ENCODE assay signal across 8 cellular contexts in the genomic region with DNA sequence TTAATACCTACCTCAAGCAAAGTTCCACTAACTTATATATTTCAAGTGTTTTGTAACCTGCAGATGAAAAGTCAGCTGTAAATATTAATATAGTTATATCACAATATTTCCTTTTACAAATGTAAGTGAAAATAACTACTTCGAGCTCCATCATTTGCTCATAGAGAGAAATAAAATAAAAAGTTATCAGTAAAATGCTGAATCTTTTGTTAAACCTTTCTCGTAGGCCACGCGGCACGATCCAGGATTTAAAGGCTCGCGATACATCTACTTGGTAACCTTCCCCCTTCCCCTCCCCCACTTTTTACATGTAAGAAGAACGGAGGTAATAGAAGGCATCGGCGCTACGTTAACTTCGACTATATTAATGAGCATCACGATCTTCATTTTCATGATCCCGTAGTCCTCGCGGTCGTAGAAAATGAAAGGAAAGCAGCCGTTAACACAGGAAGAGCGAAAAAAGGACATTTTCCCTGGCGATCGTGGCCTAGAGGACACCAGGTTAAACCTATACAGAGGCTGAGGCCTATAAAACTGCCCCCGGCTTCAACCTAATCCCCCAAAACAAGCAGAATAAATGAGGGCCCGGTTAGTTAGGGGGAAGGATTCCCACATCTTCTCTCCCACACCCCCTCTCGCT. TPM values are rescaled to one million over a fixed set of nuclear protein-coding genes. Genes with fewer than 3 reads are reported as not detected.
DNase-seq lines count a peak whose midpoint lies in the region; ATAC-seq and TF ChIP-seq lines count a peak whose summit lies in the region.

No MANE protein-coding gene starts in this region.

- H3F3A ChIP-seq in GM23248 (ENCODE audit: insufficient read depth) = peaks cover 50% of the 10 kb centered on the region

- no peak overlapping the region for H2AFZ ChIP-seq in GM23248

- in situ Hi-C loops in GM23248 (cut with MboI) = no loop called here

- H3K27me3 ChIP-seq in GM23248 (replicated peaks; ENCODE audit: insufficient read depth) = no peaks in the 10 kb centered on the region
- no peaks in the 10 kb centered on the region for H3K27me3 ChIP-seq in NT2/D1 (ENCODE audit: insufficient read depth, insufficient read length)

- peaks cover 24% of the 10 kb centered on the region for H3K36me3 ChIP-seq in GM23248 (ENCODE audit: low read depth)
- H3K36me3 ChIP-seq in NT2/D1 (ENCODE audit: insufficient read depth, insufficient read length, low read length) = peaks cover 48% of the 10 kb centered on the region

- 1% methylated on average over 24 of the region's 24 CpGs for WGBS in GM23248 (ENCODE audit: low coverage in 1 of 2, low lambda C conversion rate in 2 of 2, missing lambda C conversion rate in 2 of 2), 2 experiments

- ATAC-seq in HG03442 (IDR thresholded peaks at IDR 0.05; ENCODE audit: unreplicated experiment) = no peak

- H3K79me2 ChIP-seq in GM23248 (ENCODE audit: insufficient read depth) = peaks cover 54% of the 10 kb centered on the region

- peak overlapping the region; percentile 100 for H3K4me3 ChIP-seq in AG10803 (ENCODE audit: low read length)
- H3K4me3 ChIP-seq in GM23248 = peak overlapping the region; percentile 95
- peak overlapping the region; percentile 96 for H3K4me3 ChIP-seq in NT2/D1 (ENCODE audit: insufficient read length, low read depth)

- H3K9me3 ChIP-seq in GM23248 (ENCODE audit: low read depth) (no peaks in the 10 kb centered on the region), NT2/D1 (ENCODE audit: insufficient read depth, low read length) (no peaks in the 10 kb centered on the region)

- H3K4me1 ChIP-seq in GM23248 (ENCODE audit: insufficient read depth) (peaks cover 35% of the 10 kb centered on the region), NT2/D1 (ENCODE audit: insufficient read depth, insufficient read length) (no peaks in the 10 kb centered on the region)

- H3K9me2 ChIP-seq in GM23248 (ENCODE audit: insufficient read depth) = no peaks in the 10 kb centered on the region

- peak; percentile 66 for DNase-seq in AG10803 (ENCODE audit: low read depth)
- peak; percentile 85 for DNase-seq in GM23248
- peak; percentile 42 for DNase-seq in NT2/D1 (ENCODE audit: low read depth, low spot score)
- peak; percentile 74 for DNase-seq in astrocyte of the hippocampus (ENCODE audit: low read depth, low spot score)
- DNase-seq in inferior parietal cortex (ENCODE audit: extremely low spot score) = peak; percentile 40
- peak; percentile 57 for DNase-seq in stimulated activated CD8-positive, alpha-beta memory T cell treated with anti-CD3 and anti-CD28 coated beads, Interleukin-4, amount 100 ng/mL, for 48 hours
- DNase-seq in HuH-7 (ENCODE audit: low spot score) = no peak

- H3K4me2 ChIP-seq in GM23248 (ENCODE audit: unreplicated experiment) = peak overlapping the region; percentile 97

- H3K9ac ChIP-seq in GM23248 (peak overlapping the region; percentile 99), NT2/D1 (ENCODE audit: insufficient read length, low read depth) (peak overlapping the region; percentile 98)

- H3K27ac ChIP-seq in GM23248 = peak overlapping the region; percentile 89

- TF ChIP-seq CTCF in AG10803 (conservative IDR thresholded peaks at IDR 0.05; ENCODE audit: low read length) = no peak

- peaks cover 43% of the 10 kb centered on the region for H4K20me1 ChIP-seq in GM23248 (ENCODE audit: insufficient read depth)

RNA-seq across cellular contexts. Expression of gene HNRNPC, which starts 0.5 kb away (rescaled TPM):
- 674 and 705 TPM in 2 replicates for total RNA-seq in GM23248 (2014; rRNA removed; shearing (Covaris generic))
- polyA plus RNA-seq in GM23248 (2016; fragmentation: Nextera tagmentation; extraction: Ambion mirVana) = 584 and 592 TPM in 2 replicates

RNA-seq across cellular contexts. Expression of gene RPGRIP1, which starts 11.2 kb away (rescaled TPM):
- total RNA-seq in GM23248 (2014; rRNA removed; shearing (Covaris generic)) = not detected in 2 replicates
- polyA plus RNA-seq in GM23248 (2016; fragmentation: Nextera tagmentation; extraction: Ambion mirVana) = not detected in 2 replicates
